Comparison of ENCODE assay signal across 8 cellular contexts in genomic region chr20:49712918-49713778, GRCh38. TPM values are rescaled to one million over a fixed set of nuclear protein-coding genes. Genes with fewer than 3 reads are reported as not detected.
DNase-seq lines count a peak whose midpoint lies in the region; ATAC-seq and TF ChIP-seq lines count a peak whose summit lies in the region.

No MANE protein-coding gene starts in this region.

- no peaks in the 10 kb centered on the region for H3K36me3 Mint-ChIP-seq in CD4-positive, CD25-positive, alpha-beta regulatory T cell

- H3K27ac Mint-ChIP-seq in CD4-positive, CD25-positive, alpha-beta regulatory T cell, result peak overlapping the region; percentile 63 to 82 (median 77)

- no peaks in the 10 kb centered on the region for H3K27me3 ChIP-seq in CD4-positive, CD25-positive, alpha-beta regulatory T cell (ENCODE audit: control insufficient read depth, insufficient read depth, low read length)

- H3K9me3 ChIP-seq in CD4-positive, CD25-positive, alpha-beta regulatory T cell (ENCODE audit: control insufficient read depth in 2 of 2, low read length in 2 of 2), result no peaks in the 10 kb centered on the region

- H3K4me1 Mint-ChIP-seq in CD4-positive, CD25-positive, alpha-beta regulatory T cell, result peaks cover 16 to 54% (median 34%) of the 10 kb centered on the region in 4 donors

- peak in 2 of 3 donors; percentile 25 to 41 for DNase-seq in CD4-positive, CD25-positive, alpha-beta regulatory T cell
- DNase-seq in T-helper 1 cell, result peak in 4 of 5 donors; percentile 13 to 24 (median 18)
- DNase-seq in caudate nucleus (lab: John Stamatoyannopoulos, UW), result peak in 36 of 61 donors; percentile 4 to 69 (median 41)
- peak; percentile 38 to 66 for DNase-seq in left colon
- DNase-seq in stimulated activated CD4-positive, alpha-beta T cell treated with anti-CD3 and anti-CD28 coated beads, TNF-alpha, amount 100 ng/mL, for 4 hours (ENCODE audit: low read depth in 3 of 3), result peak in 2 of 3 experiments; percentile 6 to 14
- DNase-seq in GM13977 (ENCODE audit: low spot score), result no peak

- TF ChIP-seq CTCF in GM13977 (IDR thresholded peaks at IDR 0.05; ENCODE audit: extremely low read depth, insufficient read depth, missing control alignments), result no peak

- H3K27me3 Mint-ChIP-seq in CD4-positive, CD25-positive, alpha-beta regulatory T cell, result no peaks in the 10 kb centered on the region

- H3K27ac ChIP-seq in CD4-positive, CD25-positive, alpha-beta regulatory T cell (ENCODE audit: insufficient read depth, low read length, poor library complexity, severe bottlenecking), result peak overlapping the region; percentile 60
- H3K27ac ChIP-seq in caudate nucleus (ENCODE audit: low read depth, low read length), result peak overlapping the region; percentile 76

- no peaks in the 10 kb centered on the region for H3K36me3 ChIP-seq in CD4-positive, CD25-positive, alpha-beta regulatory T cell (ENCODE audit: control insufficient read depth, insufficient read depth, low read length)

- intact Hi-C loops in left colon (cut with DNase I, micrococcal nuclease), result no loop called here

- H3K4me3 ChIP-seq in CD4-positive, CD25-positive, alpha-beta regulatory T cell (ENCODE audit: low read depth, low read length), result peak overlapping the region; percentile 63

- no peaks in the 10 kb centered on the region for H3K9me3 Mint-ChIP-seq in CD4-positive, CD25-positive, alpha-beta regulatory T cell

- ATAC-seq in CD4-positive, CD25-positive, alpha-beta regulatory T cell (ENCODE audit: low read depth in 2 of 2), result peak; percentile 52 to 63
- ATAC-seq in GM19395 (IDR thresholded peaks at IDR 0.05; ENCODE audit: unreplicated experiment) (peak; percentile 57), HG03521 (IDR thresholded peaks at IDR 0.05; ENCODE audit: unreplicated experiment) (peak; percentile 43), left colon (peak; percentile 55)

- peaks cover 36% of the 10 kb centered on the region for H3K4me1 ChIP-seq in CD4-positive, CD25-positive, alpha-beta regulatory T cell (ENCODE audit: control insufficient read depth, insufficient read depth, low read length, poor library complexity, severe bottlenecking)

- in situ Hi-C loops in GM13977 (cut with MboI; ENCODE audit: low pct_unique_long_range_greater_than_20kb, low sequenced_read_pairs, unreplicated experiment), result no loop called here

- H3K4me3 Mint-ChIP-seq in CD4-positive, CD25-positive, alpha-beta regulatory T cell, result peak overlapping the region; percentile 80 to 93 (median 89)

RNA-seq across cellular contexts. Expression of gene B4GALT5, which starts 0.5 kb away (rescaled TPM):
- total RNA-seq in CD4-positive, CD25-positive, alpha-beta regulatory T cell, result 13.6 TPM
- 1 to 10 TPM in 2 of 4 donors, under 1 TPM in 2; 0.45 to 1.5 (median 1.00) TPM for polyA plus RNA-seq in CD4-positive, CD25-positive, alpha-beta regulatory T cell
- 10 to 100 TPM; 58.1 to 64.8 TPM for total RNA-seq in left colon
